Comparison of ENCODE assay signal across 7 cellular contexts in the genomic region with DNA sequence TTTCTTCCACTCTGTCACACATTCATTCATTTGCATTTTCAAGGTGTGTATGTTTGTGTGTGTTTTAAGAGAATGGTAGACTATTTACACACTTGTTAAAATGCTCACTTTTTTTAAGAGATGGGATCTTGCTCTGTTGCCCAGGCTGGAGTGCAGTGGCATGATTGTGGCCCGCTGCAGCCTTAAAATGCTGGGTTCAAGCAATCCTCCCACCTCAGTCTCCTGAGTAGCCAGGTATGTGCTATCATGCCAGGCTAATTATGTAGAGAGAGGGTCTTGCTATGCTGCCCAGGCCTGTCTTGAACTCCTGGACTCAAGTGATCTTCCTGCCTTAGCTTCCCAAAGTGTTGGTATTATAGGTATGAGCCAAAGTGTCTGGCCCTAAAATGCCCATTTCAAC.
"Had no signal": no experiment of that assay in that cellular context is flagged by ENCODE, and none has a peak within 500 bp of the region (broad histone marks: within the 10 kb centered on the region; RNA-seq: fewer than 3 reads in every experiment).

No MANE protein-coding gene starts in this region.

- H3K27ac ChIP-seq: HL-60 had no signal

- H3K4me3 Mint-ChIP-seq: IgD-negative memory B cell had no signal

- DNase-seq: IMR-90, KBM-7, KG1 had no signal

- ATAC-seq: HepG2, K562 had no signal

- H3K4me3 ChIP-seq: K562 had no signal

- H3K27me3 Mint-ChIP-seq: IgD-negative memory B cell had no signal
